ENCODE assay signal across 1 cellular context in the genomic region with DNA sequence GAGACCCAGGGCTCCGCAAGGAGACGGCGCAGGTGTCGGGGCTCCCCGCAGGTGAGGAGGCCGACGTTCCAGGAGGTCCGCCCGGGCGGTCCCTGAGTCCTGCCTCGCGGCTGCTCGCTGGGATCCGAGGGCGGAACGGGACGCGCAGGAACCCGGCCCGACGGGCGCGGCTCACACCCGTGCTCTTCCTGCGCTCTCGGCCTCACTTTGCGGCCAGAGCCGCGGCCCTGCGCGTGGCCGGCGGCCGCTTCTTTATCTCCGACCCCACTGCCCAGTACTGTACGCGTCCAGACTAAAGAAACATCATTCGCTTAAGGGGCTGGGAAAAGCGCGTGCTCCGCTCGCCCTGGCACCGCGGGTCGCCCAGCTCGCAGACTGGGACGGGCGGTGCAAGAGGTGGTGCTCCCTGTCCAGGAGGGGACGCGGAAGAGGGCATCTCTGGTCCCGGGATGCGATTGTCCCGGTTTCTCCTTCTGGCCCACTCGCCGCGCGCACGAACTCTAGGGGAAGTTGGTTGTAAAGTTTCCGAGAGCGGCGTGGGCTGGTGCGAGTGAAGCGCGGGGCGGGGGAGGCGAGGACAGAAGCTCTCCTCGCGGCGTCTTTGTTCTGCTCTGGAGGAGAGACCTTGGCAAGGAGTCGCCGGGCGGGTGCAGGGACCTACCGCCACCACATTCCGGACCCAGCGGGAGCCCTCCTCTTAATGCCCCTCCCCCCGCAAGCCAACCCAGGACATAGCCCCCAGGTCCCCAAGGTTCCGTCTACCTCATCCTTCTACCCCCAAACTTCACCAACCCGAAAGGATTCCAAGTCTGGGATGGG.
TF ChIP-seq lines count a peak whose summit lies in the region.

No MANE protein-coding gene starts in this region.

TF ChIP-seq in IMR-90, 13 proteins besides CTCF, POLR2A, EP300 and RAD21 (continued from another document):
- TF ChIP-seq, protein P1, sequence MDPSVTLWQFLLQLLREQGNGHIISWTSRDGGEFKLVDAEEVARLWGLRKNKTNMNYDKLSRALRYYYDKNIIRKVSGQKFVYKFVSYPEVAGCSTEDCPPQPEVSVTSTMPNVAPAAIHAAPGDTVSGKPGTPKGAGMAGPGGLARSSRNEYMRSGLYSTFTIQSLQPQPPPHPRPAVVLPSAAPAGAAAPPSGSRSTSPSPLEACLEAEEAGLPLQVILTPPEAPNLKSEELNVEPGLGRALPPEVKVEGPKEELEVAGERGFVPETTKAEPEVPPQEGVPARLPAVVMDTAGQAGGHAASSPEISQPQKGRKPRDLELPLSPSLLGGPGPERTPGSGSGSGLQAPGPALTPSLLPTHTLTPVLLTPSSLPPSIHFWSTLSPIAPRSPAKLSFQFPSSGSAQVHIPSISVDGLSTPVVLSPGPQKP (IDR thresholded peaks at IDR 0.05; ENCODE audit: borderline replicate concordance, low read depth, low read length) = no peak
- no peak for TF ChIP-seq CEBPB (IDR thresholded peaks at IDR 0.05; ENCODE audit: low read depth, low read length)
